In genomic region chr1:167510880-167511279, GRCh38 we compare ENCODE assay signal across 28 cellular contexts. TPM values are rescaled to one million over a fixed set of nuclear protein-coding genes. Genes with fewer than 3 reads are reported as not detected.
DNase-seq lines count a peak whose midpoint lies in the region; ATAC-seq, FAIRE-seq and TF ChIP-seq lines count a peak whose summit lies in the region.
"Had no signal": no experiment of that assay in that cellular context is flagged by ENCODE, and none has a peak within 500 bp of the region (broad histone marks: within the 10 kb centered on the region; RNA-seq: fewer than 3 reads in every experiment).

No MANE protein-coding gene starts in this region.

- peaks cover 77% of the 10 kb centered on the region for H3K36me3 Mint-ChIP-seq in activated CD8-positive, alpha-beta memory T cell treated with anti-CD3 and anti-CD28 coated beads, Interleukin-2, amount 10 ng/mL, durations not matched to agents 7 days and 5 days
- H3K36me3 Mint-ChIP-seq in activated T-helper 1 cell treated with anti-CD3 and anti-CD28 coated beads, Interleukin-12 subunit alpha, Interleukin-12 subunit beta, Interleukin-2, Interleukin-4 antibody, amounts not matched to agents 30 ng/mL and 10 ng/mL and 1 ng/mL, durations not matched to agents 14 hours and 24 hours and 36 hours (ENCODE audit: low read depth), result peaks cover 72% of the 10 kb centered on the region
- H3K36me3 Mint-ChIP-seq in natural killer cell, result peaks cover 30% of the 10 kb centered on the region

- H3K4me3 ChIP-seq in DND-41 (ENCODE audit: low read depth in 1 of 2, low read length in 2 of 2) (no peak overlapping the region), transverse colon (no peak overlapping the region)
- H3K4me3 ChIP-seq: ovary, Peyer's patch, SJSA1 had no signal

- H3K27me3 Mint-ChIP-seq in activated CD8-positive, alpha-beta memory T cell treated with anti-CD3 and anti-CD28 coated beads, Interleukin-2, amount 10 ng/mL, durations not matched to agents 7 days and 5 days, result no peaks in the 10 kb centered on the region
- H3K27me3 Mint-ChIP-seq in activated T-helper 1 cell treated with anti-CD3 and anti-CD28 coated beads, Interleukin-12 subunit alpha, Interleukin-12 subunit beta, Interleukin-2, Interleukin-4 antibody, amounts not matched to agents 30 ng/mL and 10 ng/mL and 1 ng/mL, durations not matched to agents 14 hours and 24 hours and 36 hours (ENCODE audit: insufficient read depth), result no peaks in the 10 kb centered on the region
- no peaks in the 10 kb centered on the region for H3K27me3 Mint-ChIP-seq in natural killer cell (ENCODE audit: low read depth in 2 of 2)

- H3K9me3 ChIP-seq in DND-41 (ENCODE audit: insufficient read depth, low read length, severe bottlenecking), result no peaks in the 10 kb centered on the region
- H3K9me3 ChIP-seq in transverse colon, result no peaks in the 10 kb centered on the region
- H3K9me3 ChIP-seq: ovary, Peyer's patch, SJSA1, spleen had no signal

- no peak for TF ChIP-seq EP300 in transverse colon (IDR thresholded peaks at IDR 0.05; ENCODE audit: low read depth)

- peaks cover 68% of the 10 kb centered on the region for H3K4me1 Mint-ChIP-seq in activated CD8-positive, alpha-beta memory T cell treated with anti-CD3 and anti-CD28 coated beads, Interleukin-2, amount 10 ng/mL, durations not matched to agents 7 days and 5 days
- peaks cover 83% of the 10 kb centered on the region for H3K4me1 Mint-ChIP-seq in activated T-helper 1 cell treated with anti-CD3 and anti-CD28 coated beads, Interleukin-12 subunit alpha, Interleukin-12 subunit beta, Interleukin-2, Interleukin-4 antibody, amounts not matched to agents 30 ng/mL and 10 ng/mL and 1 ng/mL, durations not matched to agents 14 hours and 24 hours and 36 hours (ENCODE audit: low read depth)
- peaks cover 73 to 88% of the 10 kb centered on the region in 2 donors for H3K4me1 Mint-ChIP-seq in natural killer cell

- peaks cover 31% of the 10 kb centered on the region for H4K20me1 ChIP-seq in DND-41 (ENCODE audit: insufficient read depth, low read length)

- CTCF ChIA-PET in activated CD8-positive, alpha-beta memory T cell treated with anti-CD3 and anti-CD28 coated beads, Interleukin-2, amount 10 ng/mL, durations not matched to agents 7 days and 5 days (lab: Charles Lee), result interaction anchor here (1.3 kb wide), 1 partner anchor 10 kb away, joined by 3 read pairs; no protein-coding TSS in a partner anchor

- peak overlapping the region; percentile 30 for H3K27ac Mint-ChIP-seq in activated CD8-positive, alpha-beta memory T cell treated with anti-CD3 and anti-CD28 coated beads, Interleukin-2, amount 10 ng/mL, durations not matched to agents 7 days and 5 days
- peak overlapping the region; percentile 85 for H3K27ac Mint-ChIP-seq in activated T-helper 1 cell treated with anti-CD3 and anti-CD28 coated beads, Interleukin-12 subunit alpha, Interleukin-12 subunit beta, Interleukin-2, Interleukin-4 antibody, amounts not matched to agents 30 ng/mL and 10 ng/mL and 1 ng/mL, durations not matched to agents 14 hours and 24 hours and 36 hours
- H3K27ac Mint-ChIP-seq in natural killer cell, result peak overlapping the region; percentile 91 to 100

- no peak for FAIRE-seq in HTR-8/SVneo (lab: Jason Lieb, UNC)
- FAIRE-seq: astrocyte, GM18507, H1 had no signal

- no peak overlapping the region for H3K4me3 Mint-ChIP-seq in activated CD8-positive, alpha-beta memory T cell treated with anti-CD3 and anti-CD28 coated beads, Interleukin-2, amount 10 ng/mL, durations not matched to agents 7 days and 5 days
- peak overlapping the region; percentile 69 for H3K4me3 Mint-ChIP-seq in activated T-helper 1 cell treated with anti-CD3 and anti-CD28 coated beads, Interleukin-12 subunit alpha, Interleukin-12 subunit beta, Interleukin-2, Interleukin-4 antibody, amounts not matched to agents 30 ng/mL and 10 ng/mL and 1 ng/mL, durations not matched to agents 14 hours and 24 hours and 36 hours
- peak overlapping the region; percentile 77 for H3K4me3 Mint-ChIP-seq in natural killer cell
- H3K4me3 Mint-ChIP-seq: nephron had no signal

- TF ChIP-seq CTCF in DND-41 (IDR thresholded peaks at IDR 0.05; ENCODE audit: borderline replicate concordance, extremely low read depth, low read length, poor library complexity, severe bottlenecking) (no peak), natural killer cell (IDR thresholded peaks at IDR 0.05) (no peak), transverse colon (IDR thresholded peaks at IDR 0.05) (no peak)

- no peaks in the 10 kb centered on the region for H3K9me3 Mint-ChIP-seq in activated CD8-positive, alpha-beta memory T cell treated with anti-CD3 and anti-CD28 coated beads, Interleukin-2, amount 10 ng/mL, durations not matched to agents 7 days and 5 days (ENCODE audit: low read depth)
- H3K9me3 Mint-ChIP-seq in activated T-helper 1 cell treated with anti-CD3 and anti-CD28 coated beads, Interleukin-12 subunit alpha, Interleukin-12 subunit beta, Interleukin-2, Interleukin-4 antibody, amounts not matched to agents 30 ng/mL and 10 ng/mL and 1 ng/mL, durations not matched to agents 14 hours and 24 hours and 36 hours, result no peaks in the 10 kb centered on the region
- H3K9me3 Mint-ChIP-seq in natural killer cell, result no peaks in the 10 kb centered on the region
- H3K9me3 Mint-ChIP-seq: nephron had no signal

- H3K4me1 ChIP-seq in DND-41 (ENCODE audit: insufficient read depth, low read length) (peaks cover 57% of the 10 kb centered on the region), transverse colon (peaks cover 0 to 7% (median 0%) of the 10 kb centered on the region in 4 donors)
- H3K4me1 ChIP-seq: foreskin keratinocyte, Peyer's patch, SJSA1 had no signal

- intact Hi-C loops in activated T-helper 1 cell treated with anti-CD3 and anti-CD28 coated beads, Interleukin-12 subunit alpha, Interleukin-12 subunit beta, Interleukin-2, Interleukin-4 antibody, amounts not matched to agents 30 ng/mL and 10 ng/mL and 1 ng/mL, durations not matched to agents 14 hours and 24 hours and 36 hours (cut with micrococcal nuclease), result loop anchor here (10.0 kb wide), 1 partner anchor 636 kb away; the partner anchor contains the start of gene TADA1
- intact Hi-C loops in natural killer cell (cut with micrococcal nuclease) (loop anchor here (1.0 kb wide), 1 partner anchor 11 kb away; no protein-coding TSS in a partner anchor), transverse colon (cut with DNase I; ENCODE audit: low total_unique reads) (no loop called here)

- H3K4me2 ChIP-seq in DND-41 (ENCODE audit: insufficient read depth, low read length), result peak overlapping the region; percentile 35; the same call in 1 of the 2 replicates

- H3K36me3 ChIP-seq in DND-41 (ENCODE audit: insufficient read depth, low read length) (peaks cover 74% of the 10 kb centered on the region), transverse colon (no peaks in the 10 kb centered on the region)
- H3K36me3 ChIP-seq: ovary, Peyer's patch, SJSA1, spleen had no signal

- H3K27ac ChIP-seq in DND-41 (ENCODE audit: low read length) (0 out of 2 replicates have a peak overlapping the region, but pooled peaks have one; percentile 37), transverse colon (no peak overlapping the region)
- H3K27ac ChIP-seq: foreskin keratinocyte, ovary, Peyer's patch, SJSA1, VCaP had no signal

- H2AFZ ChIP-seq in DND-41 (ENCODE audit: low read depth, low read length), result no peak overlapping the region

- no peak overlapping the region for H3K9ac ChIP-seq in DND-41 (ENCODE audit: low read depth, low read length)

- in situ Hi-C loops in transverse colon (cut with MboI; ENCODE audit: low pct_ligation_motif_present in 1 of 4, low pct_unique_long_range_greater_than_20kb in 1 of 4, low sequenced_read_pairs in 3 of 4), result no loop called here

- no peak for DNase-seq in activated CD8-positive, alpha-beta memory T cell treated with anti-CD3 and anti-CD28 coated beads, Interleukin-2, amount 10 ng/mL, durations not matched to agents 7 days and 5 days
- DNase-seq in activated CD8-positive, alpha-beta memory T cell treated with anti-CD3 and anti-CD28 coated beads, Interleukin-2, amount 50 U/mL, for 48 hours, result no peak
- DNase-seq in DND-41 (no peak), natural killer cell (no peak), transverse colon (no peak), HTR-8/SVneo (ENCODE audit: insufficient read length, low spot score) (no peak), NCI-H2107 (lab: John Stamatoyannopoulos, UW) (no peak)
- DNase-seq in activated T-helper 1 cell treated with anti-CD3 and anti-CD28 coated beads, Interleukin-12 subunit alpha, Interleukin-12 subunit beta, Interleukin-2, Interleukin-4 antibody, amounts not matched to agents 30 ng/mL and 10 ng/mL and 1 ng/mL, durations not matched to agents 14 hours and 24 hours and 36 hours (ENCODE audit: low spot score), result no peak
- DNase-seq: ACHN; activated gamma-delta T cell; C1 segment of cervical spinal cord; foreskin keratinocyte; GDM1; NCI-H2081 treated with DMSO at 0.1 percent for 48 hours; NCI-H510A; ovary; Peyer's patch; spleen; stimulated activated CD4-positive, alpha-beta T cell treated with anti-CD3 and anti-CD28 coated beads, Interleukin-4, amount 100 ng/mL, for 1 hour had no signal

- H3K27me3 ChIP-seq in DND-41 (ENCODE audit: insufficient read depth, low read length, poor library complexity), result no peaks in the 10 kb centered on the region
- H3K27me3 ChIP-seq in transverse colon, result no peaks in the 10 kb centered on the region
- H3K27me3 ChIP-seq: ovary, Peyer's patch had no signal

- ATAC-seq in activated CD8-positive, alpha-beta memory T cell treated with anti-CD3 and anti-CD28 coated beads, Interleukin-2, amount 10 ng/mL, durations not matched to agents 7 days and 5 days, result no peak
- ATAC-seq in DND-41 (ENCODE audit: insufficient read depth, low read depth) (no peak), natural killer cell (no peak)
- ATAC-seq: foreskin keratinocyte, left lobe of liver had no signal

- TF ChIP-seq POLR2A in transverse colon (IDR thresholded peaks at IDR 0.05), result no peak

- WGBS in transverse colon (ENCODE audit: low coverage in 1 of 2), 2 donors, result 79 to 80% methylated on average over 4 of the region's 4 CpGs

- peaks cover 100% of the 10 kb centered on the region for H3K79me2 ChIP-seq in DND-41 (ENCODE audit: insufficient read depth, low read length)

RNA-seq across cellular contexts. Expression of gene CD247, which starts 7.4 kb away (rescaled TPM):
- total RNA-seq in activated CD8-positive, alpha-beta memory T cell treated with anti-CD3 and anti-CD28 coated beads, Interleukin-2, amount 10 ng/mL, durations not matched to agents 7 days and 5 days, result 100 to 1,000 TPM; 190 to 197 TPM
- 237 and 238 TPM in 2 replicates for total RNA-seq in activated T-helper 1 cell treated with anti-CD3 and anti-CD28 coated beads, Interleukin-12 subunit alpha, Interleukin-12 subunit beta, Interleukin-2, Interleukin-4 antibody, amounts not matched to agents 30 ng/mL and 10 ng/mL and 1 ng/mL, durations not matched to agents 14 hours and 24 hours and 36 hours
- total RNA-seq in natural killer cell (1,000 to 10,000 TPM; 1,027 to 1,374 (median 1,309) TPM), transverse colon (1 to 10 TPM in 3 of 4 donors, not detected in 1; 1.5 to 6.4 (median 3.4) TPM)
- total RNA-seq: astrocyte, epithelial cell of proximal tubule, M059J, SJSA1 had no signal

RNA-seq across cellular contexts. Expression of gene CREG1, which starts 42.7 kb away (rescaled TPM):
- 10 to 100 TPM; 12.7 to 15.8 TPM for total RNA-seq in activated CD8-positive, alpha-beta memory T cell treated with anti-CD3 and anti-CD28 coated beads, Interleukin-2, amount 10 ng/mL, durations not matched to agents 7 days and 5 days
- total RNA-seq in activated T-helper 1 cell treated with anti-CD3 and anti-CD28 coated beads, Interleukin-12 subunit alpha, Interleukin-12 subunit beta, Interleukin-2, Interleukin-4 antibody, amounts not matched to agents 30 ng/mL and 10 ng/mL and 1 ng/mL, durations not matched to agents 14 hours and 24 hours and 36 hours, result 15.3 and 16.8 TPM in 2 replicates
- 10 to 100 TPM in 1 of 3 donors, 1 to 10 TPM in 2; 6.7 to 15.8 (median 8.9) TPM for total RNA-seq in natural killer cell
- total RNA-seq in transverse colon, result 100 to 1,000 TPM in 2 of 4 donors, 10 to 100 TPM in 2; 55.4 to 115 (median 97.5) TPM

Comparison
In these comparisons a context has a peak if more than half of its experiments do, and no peak if none do; other contexts are left out.
1. H3K27ac Mint-ChIP-seq: peak in every context shown above with its lines; median percentile 96 in natural killer cell; 85 in activated T-helper 1 cell treated with anti-CD3 and anti-CD28 coated beads, Interleukin-12 subunit alpha, Interleukin-12 subunit beta, Interleukin-2, Interleukin-4 antibody, amounts not matched to agents 30 ng/mL and 10 ng/mL and 1 ng/mL, durations not matched to agents 14 hours and 24 hours and 36 hours; 30 in activated CD8-positive, alpha-beta memory T cell treated with anti-CD3 and anti-CD28 coated beads, Interleukin-2, amount 10 ng/mL, durations not matched to agents 7 days and 5 days.
2. RNA of gene CD247, which starts 7.4 kb away (total RNA-seq): 1,027 to 1,374 TPM in natural killer cell, 237 to 238 TPM in activated T-helper 1 cell treated with anti-CD3 and anti-CD28 coated beads, Interleukin-12 subunit alpha, Interleukin-12 subunit beta, Interleukin-2, Interleukin-4 antibody, amounts not matched to agents 30 ng/mL and 10 ng/mL and 1 ng/mL, durations not matched to agents 14 hours and 24 hours and 36 hours and 190 to 197 TPM in activated CD8-positive, alpha-beta memory T cell treated with anti-CD3 and anti-CD28 coated beads, Interleukin-2, amount 10 ng/mL, durations not matched to agents 7 days and 5 days; 1.5 to 6.4 TPM in transverse colon; every median in the first group is over 10 times any median in the second.